In genomic region chr10:58473966-58474365, GRCh38 we compare ENCODE assay signal across 23 cellular contexts. TPM values are rescaled to one million over a fixed set of nuclear protein-coding genes. Genes with fewer than 3 reads are reported as not detected.
DNase-seq lines count a peak whose midpoint lies in the region; ATAC-seq and TF ChIP-seq lines count a peak whose summit lies in the region.
"Had no signal": no experiment of that assay in that cellular context is flagged by ENCODE, and none has a peak within 500 bp of the region (broad histone marks: within the 10 kb centered on the region; RNA-seq: fewer than 3 reads in every experiment).

No MANE protein-coding gene starts in this region.

- TF ChIP-seq POLR2A in breast epithelium (IDR thresholded peaks at IDR 0.05), result no peak

- H3K36me3 Mint-ChIP-seq in MCF 10A (ENCODE audit: insufficient read depth, unreplicated experiment), result peaks cover 6% of the 10 kb centered on the region
- no peaks in the 10 kb centered on the region for H3K36me3 Mint-ChIP-seq in activated CD8-positive, alpha-beta T cell treated with anti-CD3 and anti-CD28 coated beads for 36 hours (ENCODE audit: low read depth)
- H3K36me3 Mint-ChIP-seq: brain; stimulated activated memory B cell treated with anti-CD40 and anti-IgM and Interleukin-4, amounts not matched to agents 10 μg/mL and 1 μg/mL and 100 μg/mL, for 72 hours had no signal

- BruUV-seq in MCF 10A (replicated peaks; lab: Mats Ljungman, UMichigan), result no TSS peak

- H3K9me3 Mint-ChIP-seq in MCF 10A (ENCODE audit: unreplicated experiment), result no peaks in the 10 kb centered on the region
- no peaks in the 10 kb centered on the region for H3K9me3 Mint-ChIP-seq in activated CD8-positive, alpha-beta T cell treated with anti-CD3 and anti-CD28 coated beads for 36 hours
- H3K9me3 Mint-ChIP-seq: activated naive CD4-positive, alpha-beta T cell treated with anti-CD3 and anti-CD28 coated beads for 36 hours; brain; stimulated activated memory B cell treated with anti-CD40 and anti-IgM and Interleukin-4, amounts not matched to agents 10 μg/mL and 1 μg/mL and 100 μg/mL, for 72 hours had no signal

- POLR2A ChIA-PET in MCF 10A (lab: Yijun Ruan, JAX), result interaction anchor here (1.5 to 4.0 kb wide), 3 partner anchors 8 to 40 kb away, joined by 3 to 14 read pairs (median 9); no protein-coding TSS in a partner anchor
- POLR2A ChIA-PET in activated CD8-positive, alpha-beta T cell treated with anti-CD3 and anti-CD28 coated beads for 36 hours (lab: Charles Lee), result no interaction called here

- no peaks in the 10 kb centered on the region for H3K36me3 ChIP-seq in breast epithelium
- H3K36me3 ChIP-seq in brain microvascular endothelial cell (replicated peaks), result no peaks in the 10 kb centered on the region
- H3K36me3 ChIP-seq: BLaER1 treated with 17β-estradiol and CSF1 and Interleukin-3, amounts not matched to agents 10 nM and 100 nM; thyroid gland had no signal

- no peak overlapping the region for H3K4me3 Mint-ChIP-seq in MCF 10A (ENCODE audit: unreplicated experiment)
- no peak overlapping the region for H3K4me3 Mint-ChIP-seq in activated CD8-positive, alpha-beta T cell treated with anti-CD3 and anti-CD28 coated beads for 36 hours
- H3K4me3 Mint-ChIP-seq: activated naive CD4-positive, alpha-beta T cell treated with anti-CD3 and anti-CD28 coated beads for 36 hours; stimulated activated memory B cell treated with anti-CD40 and anti-IgM and Interleukin-4, amounts not matched to agents 10 μg/mL and 1 μg/mL and 100 μg/mL, for 72 hours had no signal

- intact Hi-C loops in MCF 10A (cut with micrococcal nuclease), result no loop called here
- intact Hi-C loops in breast epithelium (cut with DNase I; ENCODE audit: low total_unique reads), result no loop called here
- intact Hi-C loops in activated CD8-positive, alpha-beta T cell treated with anti-CD3 and anti-CD28 coated beads for 36 hours (cut with micrococcal nuclease), result no loop called here

- H3K27ac ChIP-seq in breast epithelium (no peak overlapping the region), brain microvascular endothelial cell (no peak overlapping the region)
- H3K27ac ChIP-seq: BLaER1 treated with 17β-estradiol and CSF1 and Interleukin-3, amounts not matched to agents 10 nM and 100 nM; thyroid gland; VCaP had no signal

- no peaks in the 10 kb centered on the region for H3K27me3 Mint-ChIP-seq in MCF 10A (ENCODE audit: insufficient read depth, unreplicated experiment)
- peaks cover 11% of the 10 kb centered on the region for H3K27me3 Mint-ChIP-seq in activated CD8-positive, alpha-beta T cell treated with anti-CD3 and anti-CD28 coated beads for 36 hours
- H3K27me3 Mint-ChIP-seq: brain had no signal

- CTCF ChIA-PET in MCF 10A (lab: Yijun Ruan, JAX), result interaction anchor here (0.6 to 1.6 kb wide), 3 partner anchors 29 to 59 kb away, joined by 3 to 5 read pairs (median 5); no protein-coding TSS in a partner anchor
- CTCF ChIA-PET in activated CD8-positive, alpha-beta T cell treated with anti-CD3 and anti-CD28 coated beads for 36 hours (lab: Charles Lee), result no interaction called here

- TF ChIP-seq CTCF in MCF 10A (IDR thresholded peaks at IDR 0.05; ENCODE audit: unreplicated experiment), result no peak
- no peak for TF ChIP-seq CTCF in breast epithelium (IDR thresholded peaks at IDR 0.05)
- no peak for TF ChIP-seq CTCF in brain microvascular endothelial cell (IDR thresholded peaks at IDR 0.05; ENCODE audit: low read depth, low read length, missing control alignments)
- no peak for TF ChIP-seq CTCF in activated CD8-positive, alpha-beta T cell treated with anti-CD3 and anti-CD28 coated beads for 36 hours (IDR thresholded peaks at IDR 0.05)

- H3K4me1 ChIP-seq in breast epithelium, result no peaks in the 10 kb centered on the region
- H3K4me1 ChIP-seq: BLaER1 treated with 17β-estradiol and CSF1 and Interleukin-3, amounts not matched to agents 10 nM and 100 nM; thyroid gland had no signal

- in situ Hi-C loops in brain microvascular endothelial cell (cut with HindIII; ENCODE audit: low pct_ligation_motif_present, low sequenced_read_pairs), result no loop called here

- ATAC-seq in activated CD8-positive, alpha-beta T cell treated with anti-CD3 and anti-CD28 coated beads for 36 hours, result no peak
- ATAC-seq in HG03439 (IDR thresholded peaks at IDR 0.05; ENCODE audit: unreplicated experiment) (no peak), GM18868 (IDR thresholded peaks at IDR 0.05; ENCODE audit: unreplicated experiment) (no peak)
- ATAC-seq: stimulated activated memory B cell treated with anti-CD40 and anti-IgM and Interleukin-4, amounts not matched to agents 10 μg/mL and 1 μg/mL and 100 μg/mL, for 72 hours had no signal

- DNase-seq in MCF 10A (ENCODE audit: unreplicated experiment), result peak; percentile 61
- no peak for DNase-seq in breast epithelium (ENCODE audit: low spot score in 2 of 2)
- peak; percentile 43 for DNase-seq in brain microvascular endothelial cell
- peak; percentile 46 for DNase-seq in glomerular visceral epithelial cell (ENCODE audit: extremely low spot score)
- DNase-seq in activated CD8-positive, alpha-beta T cell treated with anti-CD3 and anti-CD28 coated beads for 36 hours, result no peak
- no peak for DNase-seq in SIG-M5 treated with dmso at 0.1 percent for 504 hours (lab: John Stamatoyannopoulos, UW; ENCODE audit: unreplicated experiment)
- DNase-seq: 8988T; activated CD4-positive, alpha-beta T cell treated with anti-CD3 and anti-CD28 coated beads, Interleukin-2, amount 50 U/mL, for 4 hours; activated naive CD4-positive, alpha-beta T cell treated with anti-CD3 and anti-CD28 coated beads for 36 hours; activated T-cell treated with anti-CD3 and anti-CD28 coated beads, Interleukin-2, amount 50 U/mL, for 1 hour; dermis blood vessel endothelial cell; DMS 273 treated with DMSO at 0.1 percent for 48 hours; kidney glomerular epithelial cell; NCI-H1436 treated with DMSO at 0.1 percent for 48 hours; SHP77; thyroid gland had no signal

- peaks cover 21% of the 10 kb centered on the region for H3K4me1 Mint-ChIP-seq in MCF 10A (ENCODE audit: insufficient read depth, unreplicated experiment)
- H3K4me1 Mint-ChIP-seq in activated CD8-positive, alpha-beta T cell treated with anti-CD3 and anti-CD28 coated beads for 36 hours (ENCODE audit: low read depth), result peaks cover 2% of the 10 kb centered on the region
- H3K4me1 Mint-ChIP-seq: stimulated activated memory B cell treated with anti-CD40 and anti-IgM and Interleukin-4, amounts not matched to agents 10 μg/mL and 1 μg/mL and 100 μg/mL, for 72 hours had no signal

- H3K4me3 ChIP-seq in breast epithelium, result no peak overlapping the region
- H3K4me3 ChIP-seq in brain microvascular endothelial cell (ENCODE audit: low read depth, low read length), result no peak overlapping the region
- H3K4me3 ChIP-seq: BLaER1 treated with 17β-estradiol and CSF1 and Interleukin-3, amounts not matched to agents 10 nM and 100 nM; thyroid gland had no signal

- H3K9me3 ChIP-seq in breast epithelium, result no peaks in the 10 kb centered on the region
- H3K9me3 ChIP-seq: BLaER1 treated with 17β-estradiol and CSF1 and Interleukin-3, amounts not matched to agents 10 nM and 100 nM; thyroid gland had no signal

- H3K27ac Mint-ChIP-seq in MCF 10A (ENCODE audit: low read depth, unreplicated experiment), result peak overlapping the region; percentile 4
- H3K27ac Mint-ChIP-seq in activated CD8-positive, alpha-beta T cell treated with anti-CD3 and anti-CD28 coated beads for 36 hours, result no peak overlapping the region
- H3K27ac Mint-ChIP-seq: activated naive CD4-positive, alpha-beta T cell treated with anti-CD3 and anti-CD28 coated beads for 36 hours; brain; stimulated activated memory B cell treated with anti-CD40 and anti-IgM and Interleukin-4, amounts not matched to agents 10 μg/mL and 1 μg/mL and 100 μg/mL, for 72 hours had no signal

- H3K27me3 ChIP-seq in breast epithelium (no peaks in the 10 kb centered on the region), brain microvascular endothelial cell (replicated peaks) (no peaks in the 10 kb centered on the region)
- H3K27me3 ChIP-seq: BLaER1 treated with 17β-estradiol and CSF1 and Interleukin-3, amounts not matched to agents 10 nM and 100 nM; thyroid gland had no signal

RNA-seq across cellular contexts. Expression of gene BICC1, which starts 38.7 kb away (rescaled TPM):
- total RNA-seq in MCF 10A (2022) (7.9 and 15.6 TPM in 2 replicates), breast epithelium (10 to 100 TPM; 24.3 to 35.5 (median 26.2) TPM)
- not detected for total RNA-seq in activated CD8-positive, alpha-beta T cell treated with anti-CD3 and anti-CD28 coated beads for 36 hours
- total RNA-seq: activated naive CD4-positive, alpha-beta T cell treated with anti-CD3 and anti-CD28 coated beads for 36 hours; T-helper 1 cell treated with Interleukin-12 subunit alpha and Interleukin-12 subunit beta and Interleukin-4 antibody, amounts not matched to agents 30 ng/mL and 1 ng/mL, for 36 hours had no signal

Comparison
In these comparisons a context has a peak if more than half of its experiments do, and no peak if none do; other contexts are left out.
1. DNase-seq: peak in MCF 10A (single experiment), brain microvascular endothelial cell (single experiment) and glomerular visceral epithelial cell (single experiment); none in breast epithelium (0 of 2), activated CD8-positive, alpha-beta T cell treated with anti-CD3 and anti-CD28 coated beads for 36 hours (single experiment) and SIG-M5 treated with dmso at 0.1 percent for 504 hours (single experiment).